In genomic region chr17:40475234-40476210, GRCh38 we compare ENCODE assay signal across 9 cellular contexts. TPM values are rescaled to one million over a fixed set of nuclear protein-coding genes. Genes with fewer than 3 reads are reported as not detected.
A peak's percentile ranks its signal among the peaks of the same experiment; 100 is the strongest.
DNase-seq lines count a peak whose midpoint lies in the region; ATAC-seq, FAIRE-seq and TF ChIP-seq lines count a peak whose summit lies in the region.
"Had no signal": no experiment of that assay in that cellular context is flagged by ENCODE, and none has a peak within 500 bp of the region (broad histone marks: within the 10 kb centered on the region; RNA-seq: fewer than 3 reads in every experiment).

No MANE protein-coding gene starts in this region.

- no peak for TF ChIP-seq CTCF in A549 (IDR thresholded peaks at IDR 0.05)
- no peak for TF ChIP-seq CTCF in PC-3 (conservative IDR thresholded peaks at IDR 0.05; ENCODE audit: low read depth, low read length)
- no peak for TF ChIP-seq CTCF in esophagus squamous epithelium (IDR thresholded peaks at IDR 0.05)
- no peak for TF ChIP-seq CTCF in neural progenitor cell (IDR thresholded peaks at IDR 0.05)
- no peak for TF ChIP-seq CTCF in kidney (IDR thresholded peaks at IDR 0.05; ENCODE audit: borderline replicate concordance, extremely low read depth, insufficient read depth)

- H3K9me2 ChIP-seq in PC-3 (replicated peaks; ENCODE audit: low read length): no peaks in the 10 kb centered on the region

- CTCF ChIA-PET in A549 (lab: Yijun Ruan, JAX) (interaction anchor here (0.6 to 15.5 kb wide), 43 partner anchors 10 to 1193 kb away, joined by 3 to 379 read pairs (median 8); partner anchors contain the start of genes GJD3, IGFBP4 and TNS4), PC-3 (lab: Charles Lee) (interaction anchor here (0.6 to 1.5 kb wide), 5 partner anchors 20 to 84 kb away, joined by 3 to 17 read pairs (median 7); partner anchors contain the start of gene TOP2A)

- no peak for TF ChIP-seq RAD21 in A549 (conservative IDR thresholded peaks at IDR 0.05 in 1 of 2, IDR thresholded peaks at IDR 0.05 in 1 of 2)

- FAIRE-seq in A549 (lab: Jason Lieb, UNC): no peak
- FAIRE-seq in kidney (lab: Jason Lieb, UNC): no peak

- peak overlapping the region; percentile 96 to 97 for H3K27ac ChIP-seq in A549
- H3K27ac ChIP-seq in PC-3 (ENCODE audit: low read length): no peak overlapping the region
- H3K27ac ChIP-seq in esophagus squamous epithelium: peak overlapping the region; percentile 33 to 73 (median 60)
- no peak overlapping the region for H3K27ac ChIP-seq in neural progenitor cell
- H3K27ac ChIP-seq in kidney (ENCODE audit: low read depth in 2 of 2, low read length in 2 of 2): no peak overlapping the region

- ATAC-seq in A549 (peak in 1 of 2 experiments; percentile 0; a peak in 2 of 6 replicates), PC-3 (peak; percentile 1), GM21786 (IDR thresholded peaks at IDR 0.05; ENCODE audit: unreplicated experiment) (no peak)

- H3K4me2 ChIP-seq in A549: peak overlapping the region; percentile 42
- H3K4me2 ChIP-seq in PC-3 (ENCODE audit: low read length): no peak overlapping the region
- H3K4me2 ChIP-seq in neural progenitor cell: peak overlapping the region; percentile 19

- H3K4me1 ChIP-seq in A549: peaks cover 83% of the 10 kb centered on the region
- peaks cover 2% of the 10 kb centered on the region for H3K4me1 ChIP-seq in PC-3 (ENCODE audit: insufficient read depth, low read length)
- peaks cover 11 to 76% (median 28%) of the 10 kb centered on the region in 3 donors for H3K4me1 ChIP-seq in esophagus squamous epithelium
- peaks cover 4% of the 10 kb centered on the region for H3K4me1 ChIP-seq in neural progenitor cell
- H3K4me1 ChIP-seq in kidney (ENCODE audit: control insufficient read depth in 1 of 2, insufficient read depth in 1 of 2, low read depth in 1 of 2, low read length in 2 of 2): no peaks in the 10 kb centered on the region

- no peak for TF ChIP-seq EP300 in A549 (IDR thresholded peaks at IDR 0.05)

- intact Hi-C loops in PC-3 (cut with micrococcal nuclease): no loop called here
- intact Hi-C loops in esophagus squamous epithelium (cut with DNase I): no loop called here
- intact Hi-C loops in kidney (cut with DNase I): no loop called here

- H3F3A ChIP-seq in PC-3 (ENCODE audit: low read length, unreplicated experiment): no peaks in the 10 kb centered on the region
- H3F3A ChIP-seq in neural progenitor cell (ENCODE audit: low read depth): no peaks in the 10 kb centered on the region

- no peaks in the 10 kb centered on the region for H3K36me3 Mint-ChIP-seq in neural progenitor cell

- H3K9me3 ChIP-seq in A549 (no peaks in the 10 kb centered on the region), PC-3 (ENCODE audit: low read length) (no peaks in the 10 kb centered on the region), esophagus squamous epithelium (no peaks in the 10 kb centered on the region), neural progenitor cell (ENCODE audit: low read depth) (no peaks in the 10 kb centered on the region), kidney (ENCODE audit: control insufficient read depth in 1 of 2, low read length in 2 of 2) (no peaks in the 10 kb centered on the region)

- WGBS in A549 (ENCODE audit: missing lambda C conversion rate): 85% methylated on average over 22 of the region's 25 CpGs
- WGBS in esophagus squamous epithelium, 2 donors: 53 to 55% methylated on average over 12 to 15 of the region's 25 CpGs

- peak overlapping the region; percentile 81 for H3K27ac Mint-ChIP-seq in neural progenitor cell

- H3K79me2 ChIP-seq in PC-3 (ENCODE audit: low read length) (no peaks in the 10 kb centered on the region), neural progenitor cell (ENCODE audit: low read depth) (no peaks in the 10 kb centered on the region)

- no peak overlapping the region for H3K4me3 Mint-ChIP-seq in neural progenitor cell

- no peaks in the 10 kb centered on the region for H4K20me1 ChIP-seq in PC-3 (ENCODE audit: low read length)
- H4K20me1 ChIP-seq in neural progenitor cell (ENCODE audit: low read depth): no peaks in the 10 kb centered on the region

- peaks cover 16% of the 10 kb centered on the region; the same call in 1 of the 2 replicates for H3K36me3 ChIP-seq in PC-3 (ENCODE audit: low read depth, low read length)
- peaks cover 0 to 41% (median 0%) of the 10 kb centered on the region in 3 donors for H3K36me3 ChIP-seq in esophagus squamous epithelium
- H3K36me3 ChIP-seq in neural progenitor cell: no peaks in the 10 kb centered on the region
- no peaks in the 10 kb centered on the region for H3K36me3 ChIP-seq in kidney (ENCODE audit: control insufficient read depth in 1 of 2, insufficient read depth in 2 of 2, low read length in 2 of 2)

- no peak for DNase-seq in A549 (ENCODE audit: low read depth in 1 of 2, low spot score in 1 of 2)
- peak; percentile 7 for DNase-seq in PC-3
- DNase-seq in esophagus squamous epithelium (lab: John Stamatoyannopoulos, UW): no peak
- DNase-seq in neural progenitor cell (ENCODE audit: low spot score): no peak
- no peak for DNase-seq in KG1 (lab: John Stamatoyannopoulos, UW)
- DNase-seq in kidney: no peak
- DNase-seq in NCI-H1436 (lab: John Stamatoyannopoulos, UW): no peak

- H3K9me3 Mint-ChIP-seq in neural progenitor cell: peaks cover 13% of the 10 kb centered on the region

- H3K4me3 ChIP-seq in A549: no peak overlapping the region
- no peak overlapping the region for H3K4me3 ChIP-seq in PC-3 (ENCODE audit: low read length)
- no peak overlapping the region for H3K4me3 ChIP-seq in esophagus squamous epithelium
- no peak overlapping the region for H3K4me3 ChIP-seq in neural progenitor cell
- no peak overlapping the region for H3K4me3 ChIP-seq in kidney (ENCODE audit: low read length in 2 of 2)

- H3K9ac ChIP-seq in PC-3 (ENCODE audit: low read length) (no peak overlapping the region), neural progenitor cell (no peak overlapping the region), kidney (ENCODE audit: low read length in 2 of 2) (no peak overlapping the region)

- POLR2A ChIA-PET in A549 (lab: Yijun Ruan, JAX) (interaction anchor here (0.6 to 4.6 kb wide), 23 partner anchors 10 to 1773 kb away, joined by 3 to 53 read pairs (median 5); partner anchors contain the start of genes IGFBP4, SMARCE1 and TNS4), PC-3 (lab: Charles Lee; ENCODE audit: unreplicated experiment) (no interaction called here)

- no TSS peak for BruUV-seq in PC-3 (replicated peaks; lab: Mats Ljungman, UMichigan)

- TF ChIP-seq POLR2A in A549 (IDR thresholded peaks at IDR 0.05; ENCODE audit: low read length): no peak
- no peak for TF ChIP-seq POLR2A in esophagus squamous epithelium (IDR thresholded peaks at IDR 0.05)

- H3K27me3 Mint-ChIP-seq in neural progenitor cell (ENCODE audit: insufficient read depth, low read depth): peaks cover 19% of the 10 kb centered on the region

- H3K27me3 ChIP-seq in PC-3 (ENCODE audit: low read length) (no peaks in the 10 kb centered on the region), esophagus squamous epithelium (no peaks in the 10 kb centered on the region), neural progenitor cell (no peaks in the 10 kb centered on the region)

- H2AFZ ChIP-seq in PC-3 (ENCODE audit: low read length) (no peak overlapping the region), neural progenitor cell (replicated peaks) (peak overlapping the region; percentile 89)

- H3K4me1 Mint-ChIP-seq in neural progenitor cell: peaks cover 26% of the 10 kb centered on the region

TF ChIP-seq in A549, 52 proteins besides CTCF, POLR2A, EP300 and RAD21 (continues in another document):
- TF ChIP-seq JUN (IDR thresholded peaks at IDR 0.05): peak in 1 of 2 experiments; percentile 8; a peak in 2 of 5 replicates
- TF ChIP-seq EHF (CRISPR knock-in tag; IDR thresholded peaks at IDR 0.05): peak; percentile 60; the same call in 1 of the 2 replicates
- peak; percentile 8 for TF ChIP-seq HOXA7 (CRISPR knock-in tag; IDR thresholded peaks at IDR 0.05)
- peak; percentile 75; the same call in 1 of the 2 replicates for TF ChIP-seq POLR2AphosphoS2 (conservative IDR thresholded peaks at IDR 0.05; ENCODE audit: low read length)
- TF ChIP-seq CHD4 (IDR thresholded peaks at IDR 0.05; ENCODE audit: borderline replicate concordance): no peak
- peak; percentile 41; the same call in 1 of the 2 replicates for TF ChIP-seq HOXB5 (CRISPR knock-in tag; IDR thresholded peaks at IDR 0.05)
- no peak for TF ChIP-seq TP53 (CRISPR knock-in tag; IDR thresholded peaks at IDR 0.05)

RNA-seq across cellular contexts. Expression of gene TNS4, which starts 25.9 kb away (rescaled TPM):
- polyA plus RNA-seq in A549 (2011; rRNA removed) (24.2 and 45.9 TPM in 2 replicates), A549 (2017; fragmentation: RNase III; extraction: RNeasy Plus Mini Kit Qiagen cat#74134 plus additional on column Dnase treatment) (61.6 to 75.9 TPM (median 73.5 TPM) in 3 replicates), kidney (ENCODE audit: insufficient read depth, low read depth, low replicate concordance) (2.2 TPM)
- polyA plus RNA-seq in A549 (2012; cell fraction: cytosol; rRNA removed): 18.0 and 30.2 TPM in 2 replicates
- 83.8 and 125 TPM in 2 replicates for polyA plus RNA-seq in A549 (2012; cell fraction: nucleus; rRNA removed)
- polyA minus RNA-seq in A549 (2011; rRNA and poly(A)+ RNA removed): 62.8 and 79.7 TPM in 2 replicates
- total RNA-seq in PC-3 (2014; rRNA removed) (127 and 128 TPM in 2 replicates), esophagus squamous epithelium (100 to 1,000 TPM in 1 of 4 donors, 10 to 100 TPM in 3; 34.6 to 104 (median 71.1) TPM), neural progenitor cell (ENCODE audit: low replicate concordance) (not detected in 2 replicates), kidney (0.31 TPM)
- total RNA-seq: endothelial cell of umbilical vein had no signal
- polyA plus RNA-seq: endothelial cell of umbilical vein had no signal

RNA-seq across cellular contexts. Expression of gene IGFBP4, which starts 32.3 kb away (rescaled TPM):
- 1,080 and 1,577 TPM in 2 replicates for polyA plus RNA-seq in A549 (2011; rRNA removed)
- 1,069 and 1,422 TPM in 2 replicates for polyA plus RNA-seq in A549 (2012; cell fraction: cytosol; rRNA removed)
- polyA plus RNA-seq in A549 (2012; cell fraction: nucleus; rRNA removed): 982 and 1,044 TPM in 2 replicates
- 1,501 to 1,941 TPM (median 1,829 TPM) in 3 replicates for polyA plus RNA-seq in A549 (2017; fragmentation: RNase III; extraction: RNeasy Plus Mini Kit Qiagen cat#74134 plus additional on column Dnase treatment)
- 1,444 and 1,452 TPM in 2 replicates for polyA minus RNA-seq in A549 (2011; rRNA and poly(A)+ RNA removed)
- total RNA-seq in PC-3 (2014; rRNA removed): 164 and 297 TPM in 2 replicates
- total RNA-seq in esophagus squamous epithelium: 100 to 1,000 TPM in 1 of 4 donors, 10 to 100 TPM in 3; 27.1 to 154 (median 73.0) TPM
- total RNA-seq in neural progenitor cell (ENCODE audit: low replicate concordance): 14.4 and 20.3 TPM in 2 replicates
- 743 TPM for total RNA-seq in kidney
- polyA plus RNA-seq in kidney (ENCODE audit: insufficient read depth, low read depth, low replicate concordance): 545 TPM

RNA-seq across cellular contexts. Expression of gene TOP2A, which starts 57.8 kb away (rescaled TPM):
- polyA plus RNA-seq in A549 (2011; rRNA removed) (273 and 416 TPM in 2 replicates), A549 (2017; fragmentation: RNase III; extraction: RNeasy Plus Mini Kit Qiagen cat#74134 plus additional on column Dnase treatment) (210 to 241 TPM (median 226 TPM) in 3 replicates), kidney (ENCODE audit: insufficient read depth, low read depth, low replicate concordance) (0.82 TPM)
- 78.4 and 82.0 TPM in 2 replicates for polyA plus RNA-seq in A549 (2012; cell fraction: cytosol; rRNA removed)
- polyA plus RNA-seq in A549 (2012; cell fraction: nucleus; rRNA removed): 75.2 and 121 TPM in 2 replicates
- polyA minus RNA-seq in A549 (2011; rRNA and poly(A)+ RNA removed): 83.1 and 83.3 TPM in 2 replicates
- total RNA-seq in PC-3 (2014; rRNA removed) (97.1 and 104 TPM in 2 replicates), esophagus squamous epithelium (10 to 100 TPM; 24.9 to 87.1 (median 50.6) TPM), neural progenitor cell (ENCODE audit: low replicate concordance) (566 and 968 TPM in 2 replicates), kidney (2.7 TPM)

Comparison
In these comparisons a context has a peak if more than half of its experiments do, and no peak if none do; other contexts are left out.
1. H3K27ac ChIP-seq: peak in A549 (2 of 2) and esophagus squamous epithelium (4 of 4); none in PC-3 (single experiment), neural progenitor cell (single experiment) and kidney (0 of 2).
2. RNA of gene TNS4, which starts 25.9 kb away (total RNA-seq): 127 to 128 TPM in PC-3 and 34.6 to 104 TPM in esophagus squamous epithelium; 0.31 TPM in kidney (single experiment) and not detected in neural progenitor cell; every median in the first group is over 10 times any median in the second.